ENCODE assay signal across 11 cellular contexts in the genomic region with DNA sequence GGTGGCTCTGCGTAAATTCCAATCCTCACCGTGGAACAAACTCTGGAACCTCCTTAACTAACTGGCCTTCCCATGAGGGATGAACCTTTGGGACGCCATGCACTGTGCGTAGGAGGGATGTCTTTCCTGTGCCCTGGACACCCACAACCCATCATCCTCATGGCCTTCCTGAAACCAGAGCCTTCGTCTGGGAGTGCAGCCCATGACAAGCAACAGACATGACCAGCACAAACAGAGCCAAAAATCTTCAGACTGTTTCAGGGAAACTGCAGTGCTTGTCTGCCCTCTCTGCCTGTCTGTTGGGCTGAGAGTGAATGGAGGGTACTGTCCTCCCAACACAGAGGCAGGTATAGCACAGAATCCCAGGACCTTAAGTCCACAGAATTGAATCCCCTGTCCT.
"Had no signal": no experiment of that assay in that cellular context is flagged by ENCODE, and none has a peak within 500 bp of the region (broad histone marks: within the 10 kb centered on the region; RNA-seq: fewer than 3 reads in every experiment).

No MANE protein-coding gene starts in this region.

- H3K9me3 ChIP-seq: gastrocnemius medialis, lower lobe of right lung, SJSA1, upper lobe of left lung had no signal

- H3K4me1 ChIP-seq: lower lobe of right lung, SJSA1 had no signal

- H3K4me3 ChIP-seq: gastrocnemius medialis, lower lobe of right lung, SJSA1, upper lobe of left lung had no signal

- ATAC-seq: activated CD8-positive, alpha-beta T cell treated with anti-CD3 and anti-CD28 coated beads for 36 hours; activated T-cell treated with anti-CD3 and anti-CD28 coated beads, Interleukin-2, amount 50 U/mL, for 72 hours; gastrocnemius medialis; lower lobe of right lung; natural killer cell had no signal

- H3K27ac ChIP-seq: lower lobe of right lung, SJSA1, VCaP had no signal

- H3K27me3 ChIP-seq: gastrocnemius medialis, SJSA1, upper lobe of left lung had no signal

- DNase-seq: activated CD8-positive, alpha-beta memory T cell treated with anti-CD3 and anti-CD28 coated beads, Interleukin-2, amount 50 U/mL, for 4 hours; activated CD8-positive, alpha-beta T cell treated with anti-CD3 and anti-CD28 coated beads for 36 hours; activated T-cell treated with anti-CD3 and anti-CD28 coated beads, Interleukin-2, amount 50 U/mL, for 72 hours; gastrocnemius medialis; kidney glomerular epithelial cell; lower lobe of right lung; natural killer cell; T-helper 9 cell; upper lobe of left lung had no signal

- H3K36me3 ChIP-seq: gastrocnemius medialis, lower lobe of right lung, SJSA1, upper lobe of left lung had no signal
